Comparison of ENCODE assay signal across 27 cellular contexts in the genomic region with DNA sequence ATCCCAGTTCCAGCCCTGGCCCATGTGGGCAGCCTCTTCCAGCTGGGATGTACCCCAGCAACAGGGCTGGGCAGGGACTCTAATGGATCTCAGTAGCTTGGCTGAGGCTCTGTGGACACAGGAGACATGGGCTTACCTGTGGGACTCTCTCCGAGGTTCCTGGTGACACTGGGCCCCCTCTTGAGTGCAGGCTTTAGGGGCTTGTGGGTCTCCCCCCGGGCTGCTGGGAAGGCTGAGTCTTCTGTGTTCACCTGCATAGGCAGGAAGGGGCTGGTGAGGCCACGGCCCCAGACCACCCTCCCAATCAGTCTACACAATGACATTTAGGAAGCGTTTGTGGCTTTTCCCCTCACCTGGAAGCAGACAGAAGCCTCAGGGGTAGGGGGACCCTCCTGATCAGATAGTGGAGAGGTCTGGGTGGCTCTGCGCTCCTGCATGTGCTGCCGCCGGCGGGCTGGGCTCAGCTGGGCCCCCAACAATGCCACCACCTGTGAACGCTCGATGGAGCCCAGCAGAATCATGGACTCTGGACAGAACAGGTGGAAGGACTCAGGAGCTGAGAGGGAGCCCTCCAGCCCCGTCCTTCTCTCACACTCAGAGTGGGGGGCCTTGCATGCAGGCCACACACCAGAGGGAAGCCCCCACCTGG. TPM values are rescaled to one million over a fixed set of nuclear protein-coding genes. Genes with fewer than 3 reads are reported as not detected.
DNase-seq lines count a peak whose midpoint lies in the region; ATAC-seq, FAIRE-seq and TF ChIP-seq lines count a peak whose summit lies in the region.
"Had no signal": no experiment of that assay in that cellular context is flagged by ENCODE, and none has a peak within 500 bp of the region (broad histone marks: within the 10 kb centered on the region; RNA-seq: fewer than 3 reads in every experiment).

No MANE protein-coding gene starts in this region.

- H3K27me3 ChIP-seq in heart right ventricle, result no peaks in the 10 kb centered on the region
- H3K27me3 ChIP-seq: BLaER1 had no signal

- H3K36me3 Mint-ChIP-seq in osteocyte (ENCODE audit: unreplicated experiment), result peaks cover 10% of the 10 kb centered on the region

- TF ChIP-seq CTCF in heart right ventricle (IDR thresholded peaks at IDR 0.05) (no peak), osteocyte (IDR thresholded peaks at IDR 0.05) (no peak)

- 91% methylated on average over 11 of the region's 11 CpGs for WGBS in heart right ventricle, 2 donors

- ATAC-seq in left ventricle myocardium superior (no peak), heart right ventricle (no peak), left lobe of liver (peak; percentile 8)
- ATAC-seq: K562 had no signal

- H3K4me3 Mint-ChIP-seq in osteocyte (ENCODE audit: unreplicated experiment), result no peak overlapping the region
- H3K4me3 Mint-ChIP-seq: CD4-positive, alpha-beta T cell had no signal

- no peaks in the 10 kb centered on the region for H3K9me3 Mint-ChIP-seq in osteocyte (ENCODE audit: unreplicated experiment)
- H3K9me3 Mint-ChIP-seq: CD4-positive, alpha-beta T cell had no signal

- H3K36me3 ChIP-seq in heart right ventricle, result peaks cover 0 to 33% (median 0%) of the 10 kb centered on the region in 9 donors

- TF ChIP-seq POLR2A in GM12891 (IDR thresholded peaks at IDR 0.05; ENCODE audit: low read depth, low read length), result no peak

- no peak for FAIRE-seq in GM12891 (lab: Jason Lieb, UNC)
- FAIRE-seq: H54, HepG2, K562 had no signal

- intact Hi-C loops in left ventricle myocardium superior (cut with micrococcal nuclease) (no loop called here), heart right ventricle (cut with DNase I) (loop anchor here in 1 of 10 donors (10.0 kb wide), 1 partner anchor 48 kb away; no protein-coding TSS in a partner anchor), posterior vena cava (cut with DNase I) (no loop called here)

- peaks cover 0 to 5% (median 0%) of the 10 kb centered on the region in 9 donors for H3K4me1 ChIP-seq in heart right ventricle
- H3K4me1 ChIP-seq: BLaER1 had no signal

- H3K27me3 Mint-ChIP-seq in osteocyte (ENCODE audit: unreplicated experiment), result no peaks in the 10 kb centered on the region
- H3K27me3 Mint-ChIP-seq: CD4-positive, alpha-beta T cell had no signal

- no peaks in the 10 kb centered on the region for H3K9me3 ChIP-seq in heart right ventricle
- H3K9me3 ChIP-seq: BLaER1 had no signal

- H3K4me1 Mint-ChIP-seq in osteocyte (ENCODE audit: unreplicated experiment), result peaks cover 13% of the 10 kb centered on the region

- no peak overlapping the region for H3K27ac ChIP-seq in heart right ventricle
- H3K27ac ChIP-seq: BLaER1, SK-N-MC had no signal

- H3K4me3 ChIP-seq in heart right ventricle, result no peak overlapping the region
- H3K4me3 ChIP-seq: BLaER1, K562, SK-N-MC had no signal

- H3K27ac Mint-ChIP-seq in osteocyte (ENCODE audit: unreplicated experiment), result no peak overlapping the region
- H3K27ac Mint-ChIP-seq: CD4-positive, alpha-beta T cell had no signal

- peak; percentile 25 for DNase-seq in left ventricle myocardium superior
- no peak for DNase-seq in heart right ventricle
- no peak for DNase-seq in left lobe of liver (ENCODE audit: low spot score)
- DNase-seq in posterior vena cava (ENCODE audit: low spot score), result peak; percentile 63
- no peak for DNase-seq in NCI-H510A (lab: John Stamatoyannopoulos, UW)
- DNase-seq in kidney tubule cell (ENCODE audit: low spot score), result no peak
- no peak for DNase-seq in osteocyte (ENCODE audit: extremely low spot score, unreplicated experiment)
- no peak for DNase-seq in GM12891 (ENCODE audit: insufficient read length, low spot score)
- DNase-seq: CD4-positive, alpha-beta T cell; DMS53; Kasumi-1; NCI-H1092 treated with DMSO at 0.1 percent for 48 hours; NCI-H1436; NCI-H187 treated with DMSO at 0.1 percent for 48 hours; NCI-H2171 treated with DMSO at 0.1 percent for 48 hours; NCI-H524 treated with DMSO at 0.1 percent for 48 hours; NCI-H774; SHP77 treated with DMSO at 0.1 percent for 48 hours had no signal

TF ChIP-seq in GM12891, 5 proteins besides CTCF, POLR2A, EP300 and RAD21:
- no peak for TF ChIP-seq POLR2AphosphoS5 (IDR thresholded peaks at IDR 0.05; ENCODE audit: low read depth, low read length)
- TF ChIP-seq SPI1 (IDR thresholded peaks at IDR 0.05; ENCODE audit: low read depth, low read length), result no peak
- TF ChIP-seq POU2F2 (IDR thresholded peaks at IDR 0.05; ENCODE audit: low read depth, low read length), result no peak
- TF ChIP-seq TAF1 (IDR thresholded peaks at IDR 0.05; ENCODE audit: low read depth, low read length), result no peak
- TF ChIP-seq PAX5 (IDR thresholded peaks at IDR 0.05; ENCODE audit: insufficient read depth, low read length, severe bottlenecking), result no peak

RNA-seq across cellular contexts. Expression of a gene that starts 8.4 kb away (rescaled TPM):
- total RNA-seq in left ventricle myocardium superior (3.6 TPM), heart right ventricle (1 to 10 TPM; 1.3 to 3.0 (median 2.4) TPM), left lobe of liver (4.8 TPM), posterior vena cava (1 to 10 TPM; 3.7 to 4.0 TPM), osteocyte (9.4 and 9.7 TPM in 2 replicates)
- 1 to 10 TPM; 1.6 to 8.4 TPM for polyA plus RNA-seq in heart right ventricle
- 0.73 TPM for polyA plus RNA-seq in GM12891 (2012; ENCODE audit: low read depth, missing spikeins)

RNA-seq across cellular contexts. Expression of a gene that starts 8.5 kb away (rescaled TPM):
- 26.0 TPM for total RNA-seq in left ventricle myocardium superior
- total RNA-seq in heart right ventricle, result 10 to 100 TPM; 17.4 to 31.0 (median 22.9) TPM
- 10 to 100 TPM; 55.1 to 63.7 TPM for polyA plus RNA-seq in heart right ventricle
- total RNA-seq in left lobe of liver, result 33.9 TPM
- total RNA-seq in posterior vena cava, result 10 to 100 TPM; 39.1 to 42.7 TPM
- 56.4 and 57.7 TPM in 2 replicates for total RNA-seq in osteocyte
- polyA plus RNA-seq in GM12891 (2012; ENCODE audit: low read depth, missing spikeins), result 93.5 TPM

RNA-seq across cellular contexts. Expression of a gene that starts 15.6 kb away (rescaled TPM):
- 41.0 TPM for total RNA-seq in left ventricle myocardium superior
- 10 to 100 TPM; 23.0 to 36.5 (median 26.7) TPM for total RNA-seq in heart right ventricle
- 10 to 100 TPM; 21.6 to 32.5 TPM for polyA plus RNA-seq in heart right ventricle
- total RNA-seq in left lobe of liver, result 2.5 TPM
- 10 to 100 TPM; 30.4 to 37.4 TPM for total RNA-seq in posterior vena cava
- total RNA-seq in osteocyte, result 10.1 and 11.3 TPM in 2 replicates
- polyA plus RNA-seq in GM12891 (2012; ENCODE audit: low read depth, missing spikeins), result 2.1 TPM

RNA-seq across cellular contexts. Expression of a gene that starts 25.0 kb away (rescaled TPM):
- 0.37 TPM for total RNA-seq in left ventricle myocardium superior
- total RNA-seq in heart right ventricle, result 1 to 10 TPM in 2 of 10 donors, under 1 TPM in 5, not detected in 3; 0.16 to 1.3 (median 0.56) TPM
- 1 to 10 TPM in 1 of 2 donors, under 1 TPM in 1; 0.30 to 1.0 TPM for polyA plus RNA-seq in heart right ventricle
- 8.5 TPM for total RNA-seq in left lobe of liver
- 1 to 10 TPM in 1 of 2 donors, under 1 TPM in 1; 0.71 to 1.1 TPM for total RNA-seq in posterior vena cava
- not detected in 2 replicates for total RNA-seq in osteocyte
- not detected for polyA plus RNA-seq in GM12891 (2012; ENCODE audit: low read depth, missing spikeins)
- total RNA-seq: CD4-positive, alpha-beta T cell; Daoy; HT1080; M059J; RPMI7951 had no signal

RNA-seq across cellular contexts. Expression of a gene that starts 26.8 kb away (rescaled TPM):
- 4.6 TPM for total RNA-seq in left ventricle myocardium superior
- total RNA-seq in heart right ventricle, result 10 to 100 TPM in 1 of 10 donors, 1 to 10 TPM in 9; 1.4 to 10.9 (median 3.7) TPM
- polyA plus RNA-seq in heart right ventricle, result 10 to 100 TPM in 1 of 2 donors, 1 to 10 TPM in 1; 7.5 to 17.3 TPM
- 88.3 TPM for total RNA-seq in left lobe of liver
- 10 to 100 TPM; 18.6 to 32.6 TPM for total RNA-seq in posterior vena cava
- total RNA-seq in osteocyte, result 2.7 and 4.4 TPM in 2 replicates
- 0.05 TPM for polyA plus RNA-seq in GM12891 (2012; ENCODE audit: low read depth, missing spikeins)
- total RNA-seq: RPMI7951 had no signal

Comparison
In these comparisons a context has a peak if more than half of its experiments do, and no peak if none do; other contexts are left out.
1. DNase-seq: peak in left ventricle myocardium superior (single experiment) and posterior vena cava (single experiment); none in heart right ventricle (0 of 2), left lobe of liver (single experiment), NCI-H510A (single experiment), kidney tubule cell (single experiment), osteocyte (single experiment) and GM12891 (single experiment).